24 cellular contexts compared by ENCODE assay signal in the genomic region with DNA sequence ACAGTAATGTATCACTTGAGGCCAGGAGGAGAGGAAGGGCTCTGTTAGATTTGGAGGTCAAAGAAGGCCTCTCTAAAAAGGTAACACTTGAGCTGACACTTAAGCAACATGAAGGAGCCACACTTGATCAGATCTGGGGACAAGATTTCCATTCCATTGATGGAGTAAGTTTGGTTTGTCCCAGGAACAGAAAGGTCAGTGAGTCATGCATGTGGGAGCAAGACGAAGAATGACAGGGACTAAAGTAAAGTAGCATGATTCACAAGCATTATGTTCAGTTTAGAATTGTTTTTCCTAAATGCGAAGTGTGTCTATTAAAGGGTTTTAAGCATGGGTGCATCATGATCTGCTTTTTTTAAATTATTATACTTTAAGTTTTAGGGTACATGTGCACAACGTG. TPM values are rescaled to one million over a fixed set of nuclear protein-coding genes. Genes with fewer than 3 reads are reported as not detected.
DNase-seq lines count a peak whose midpoint lies in the region; ATAC-seq and TF ChIP-seq lines count a peak whose summit lies in the region.
"Had no signal": no experiment of that assay in that cellular context is flagged by ENCODE, and none has a peak within 500 bp of the region (broad histone marks: within the 10 kb centered on the region; RNA-seq: fewer than 3 reads in every experiment).

No MANE protein-coding gene starts in this region.

- ATAC-seq in HG03442 (IDR thresholded peaks at IDR 0.05; ENCODE audit: unreplicated experiment), result no peak
- ATAC-seq: activated naive CD8-positive, alpha-beta T cell treated with anti-CD3 and anti-CD28 coated beads, Interleukin-2, amount 50 U/mL, for 24 hours; left lobe of liver; stimulated activated naive CD8-positive, alpha-beta T cell treated with anti-CD3 and anti-CD28 coated beads, Interleukin-15, Interleukin-2, amounts not matched to agents 100 U/mL and 50 U/mL, for 24 hours had no signal

- TF ChIP-seq CTCF in fibroblast of pulmonary artery (IDR thresholded peaks at IDR 0.05; ENCODE audit: low read length, missing control alignments) (no peak), prostate gland (IDR thresholded peaks at IDR 0.05) (no peak)

- WGBS in prostate gland, result 88% methylated on average over 3 of the region's 3 CpGs

- H3K36me3 ChIP-seq in prostate gland, result no peaks in the 10 kb centered on the region
- H3K36me3 ChIP-seq: neutrophil, WERI-Rb-1 had no signal

- H3K9me3 ChIP-seq in prostate gland, result no peaks in the 10 kb centered on the region
- H3K9me3 ChIP-seq: neutrophil, testis had no signal

- no peak overlapping the region for H3K27ac ChIP-seq in prostate gland
- H3K27ac ChIP-seq: hepatocyte, neutrophil, testis, WERI-Rb-1 had no signal

- TF ChIP-seq POLR2A in prostate gland (IDR thresholded peaks at IDR 0.05), result no peak

- no peaks in the 10 kb centered on the region for H3K27me3 ChIP-seq in prostate gland (replicated peaks; ENCODE audit: insufficient read depth)
- H3K27me3 ChIP-seq: hepatocyte, neutrophil, testis had no signal

- no peaks in the 10 kb centered on the region for H3K4me1 ChIP-seq in prostate gland (replicated peaks)
- H3K4me1 ChIP-seq: testis had no signal

- DNase-seq in HCEC 1CT (peak; percentile 73), amniotic epithelial cell (ENCODE audit: low read depth) (peak; percentile 43), fibroblast of pulmonary artery (ENCODE audit: low read depth) (peak; percentile 25), skeletal muscle cell (ENCODE audit: low read depth) (peak; percentile 32), prostate gland (ENCODE audit: low spot score) (no peak), NCI-H82 treated with DMSO at 0.1 percent for 48 hours (lab: John Stamatoyannopoulos, UW; ENCODE audit: unreplicated experiment) (no peak)
- DNase-seq: activated CD4-positive, alpha-beta T cell treated with anti-CD3 and anti-CD28 coated beads, Interleukin-2, amount 10 ng/mL, durations not matched to agents 24 days and 14 days; activated naive CD8-positive, alpha-beta T cell treated with anti-CD3 and anti-CD28 coated beads, Interleukin-2, amount 50 U/mL, for 24 hours; activated T-cell treated with anti-CD3 and anti-CD28 coated beads, Interleukin-2, amount 50 U/mL, for 24 hours; H7; KG1; naive B cell; NCI-H1436; NCI-H2081 treated with DMSO at 0.1 percent for 48 hours; NCI-H446; OCI-M1; Right ventricle myocardium superior; stimulated activated naive CD8-positive, alpha-beta T cell treated with anti-CD3 and anti-CD28 coated beads, Interleukin-15, Interleukin-2, amounts not matched to agents 100 U/mL and 50 U/mL, for 24 hours; testis; WERI-Rb-1 had no signal

- intact Hi-C loops in prostate gland (cut with DNase I), result no loop called here

- H3K4me3 ChIP-seq in fibroblast of pulmonary artery (replicated peaks; ENCODE audit: low read depth, low read length) (no peak overlapping the region), skeletal muscle cell (ENCODE audit: low read depth, low read length) (no peak overlapping the region), prostate gland (no peak overlapping the region)
- H3K4me3 ChIP-seq: hepatocyte, testis had no signal

RNA-seq across cellular contexts. Expression of a gene that starts 47.4 kb away (rescaled TPM):
- 10 to 100 TPM in 1 of 2 donors, 1 to 10 TPM in 1; 4.8 to 13.3 TPM for total RNA-seq in prostate gland
- total RNA-seq: activated CD4-positive, alpha-beta T cell treated with anti-CD3 and anti-CD28 coated beads, Interleukin-2, amount 10 ng/mL, durations not matched to agents 24 days and 14 days had no signal

Comparison
In these comparisons a context has a peak if more than half of its experiments do, and no peak if none do; other contexts are left out.
1. DNase-seq: peak in HCEC 1CT (single experiment), amniotic epithelial cell (single experiment), fibroblast of pulmonary artery (single experiment) and skeletal muscle cell (single experiment); none in prostate gland (single experiment) and NCI-H82 treated with DMSO at 0.1 percent for 48 hours (single experiment).